ENCODE assay signal across 20 cellular contexts in genomic region chr14:56099081-56099797, GRCh38. TPM values are rescaled to one million over a fixed set of nuclear protein-coding genes. Genes with fewer than 3 reads are reported as not detected.
DNase-seq lines count a peak whose midpoint lies in the region; ATAC-seq, FAIRE-seq and TF ChIP-seq lines count a peak whose summit lies in the region.
"Had no signal": no experiment of that assay in that cellular context is flagged by ENCODE, and none has a peak within 500 bp of the region (broad histone marks: within the 10 kb centered on the region; RNA-seq: fewer than 3 reads in every experiment).

No MANE protein-coding gene starts in this region.

- H3K4me3 ChIP-seq in SJCRH30 = no peak overlapping the region
- H3K4me3 ChIP-seq: GM12878, SK-N-MC had no signal

- no peaks in the 10 kb centered on the region for H3K27me3 ChIP-seq in SJCRH30

- H3K36me3 Mint-ChIP-seq in natural killer cell treated with Interleukin-12 subunit alpha and Interleukin-12 subunit beta and Interleukin-15 and Interleukin-18, amount 100 ng/mL, for 72 hours = no peaks in the 10 kb centered on the region
- H3K36me3 Mint-ChIP-seq: CD14-positive monocyte had no signal

- no peak overlapping the region for H3K27ac Mint-ChIP-seq in natural killer cell treated with Interleukin-12 subunit alpha and Interleukin-12 subunit beta and Interleukin-15 and Interleukin-18, amount 100 ng/mL, for 72 hours
- H3K27ac Mint-ChIP-seq: CD14-positive monocyte had no signal

- DNase-seq in HTR-8/SVneo (ENCODE audit: insufficient read length, low spot score) = no peak
- peak; percentile 7 to 11 for DNase-seq in SJCRH30
- peak; percentile 37 for DNase-seq in kidney glomerular epithelial cell (lab: John Stamatoyannopoulos, UW)
- peak; percentile 85 for DNase-seq in renal cortical epithelial cell (ENCODE audit: low read depth)
- DNase-seq in natural killer cell treated with Interleukin-12 subunit alpha and Interleukin-12 subunit beta and Interleukin-15 and Interleukin-18, amount 100 ng/mL, for 72 hours (ENCODE audit: low spot score) = no peak
- DNase-seq in left lobe of liver (ENCODE audit: low spot score) = no peak
- DNase-seq in GM13976 (ENCODE audit: low spot score) = no peak
- DNase-seq: AML-193, EL, MV-4-11, NCI-H1930, NCI-H2171, NCI-H748 treated with DMSO at 0.1 percent for 48 hours had no signal

- H3K9me3 Mint-ChIP-seq in natural killer cell treated with Interleukin-12 subunit alpha and Interleukin-12 subunit beta and Interleukin-15 and Interleukin-18, amount 100 ng/mL, for 72 hours = no peaks in the 10 kb centered on the region

- in situ Hi-C loops in GM13976 (cut with MboI; ENCODE audit: low sequenced_read_pairs, unreplicated experiment) = no loop called here

- H3K9me3 ChIP-seq in SJCRH30 (replicated peaks) = no peaks in the 10 kb centered on the region

- H3K36me3 ChIP-seq in SJCRH30 = no peaks in the 10 kb centered on the region

- no peaks in the 10 kb centered on the region for H3K4me1 Mint-ChIP-seq in natural killer cell treated with Interleukin-12 subunit alpha and Interleukin-12 subunit beta and Interleukin-15 and Interleukin-18, amount 100 ng/mL, for 72 hours (ENCODE audit: low read depth in 2 of 2)

- no peak for ATAC-seq in natural killer cell treated with Interleukin-12 subunit alpha and Interleukin-12 subunit beta and Interleukin-15 and Interleukin-18, amount 100 ng/mL, for 72 hours
- ATAC-seq in left lobe of liver = no peak
- ATAC-seq: GM12878, Right ventricle myocardium inferior had no signal

- no peak for TF ChIP-seq CTCF in GM13976 (IDR thresholded peaks at IDR 0.05; ENCODE audit: borderline replicate concordance, control extremely low read depth, extremely low read depth, insufficient read depth, missing control alignments)

- peak overlapping the region; percentile 28; the same call in 1 of the 2 replicates for H3K27ac ChIP-seq in SJCRH30
- H3K27ac ChIP-seq: KMS-11, SK-N-MC had no signal

- peak; percentile 20 for FAIRE-seq in HTR-8/SVneo (lab: Jason Lieb, UNC)
- FAIRE-seq: GM18507, RCC 7860 had no signal

- no peak overlapping the region for H3K4me3 Mint-ChIP-seq in natural killer cell treated with Interleukin-12 subunit alpha and Interleukin-12 subunit beta and Interleukin-15 and Interleukin-18, amount 100 ng/mL, for 72 hours
- H3K4me3 Mint-ChIP-seq: CD14-positive monocyte had no signal

- H3K4me1 ChIP-seq in SJCRH30 = peaks cover 9% of the 10 kb centered on the region; the same call in 1 of the 2 replicates

- peaks cover 14 to 27% of the 10 kb centered on the region in 2 donors for H3K27me3 Mint-ChIP-seq in natural killer cell treated with Interleukin-12 subunit alpha and Interleukin-12 subunit beta and Interleukin-15 and Interleukin-18, amount 100 ng/mL, for 72 hours

RNA-seq across cellular contexts. Expression of gene PELI2, which starts 19.0 kb away (rescaled TPM):
- 7.9 and 9.3 TPM in 2 replicates for total RNA-seq in SJCRH30 (2014; rRNA removed; shearing (Covaris generic))
- 2.1 and 8.9 TPM in 2 replicates for total RNA-seq in renal cortical epithelial cell
- 1 to 10 TPM; 1.1 to 2.4 TPM for total RNA-seq in natural killer cell treated with Interleukin-12 subunit alpha and Interleukin-12 subunit beta and Interleukin-15 and Interleukin-18, amount 100 ng/mL, for 72 hours
- total RNA-seq in left lobe of liver = 1.1 TPM

Comparison
In these comparisons a context has a peak if more than half of its experiments do, and no peak if none do; other contexts are left out.
1. DNase-seq: peak in SJCRH30 (2 of 2), kidney glomerular epithelial cell (single experiment) and renal cortical epithelial cell (single experiment); none in HTR-8/SVneo (single experiment), natural killer cell treated with Interleukin-12 subunit alpha and Interleukin-12 subunit beta and Interleukin-15 and Interleukin-18, amount 100 ng/mL, for 72 hours (single experiment), left lobe of liver (single experiment) and GM13976 (single experiment).